Comparison of ENCODE assay signal across 8 cellular contexts in genomic region chr5:137660349-137660817, GRCh38.
DNase-seq lines count a peak whose midpoint lies in the region; ATAC-seq, FAIRE-seq and TF ChIP-seq lines count a peak whose summit lies in the region.

No MANE protein-coding gene starts in this region.

- H3K27me3 ChIP-seq in RWPE2 (ENCODE audit: insufficient read depth, poor library complexity, severe bottlenecking) (no peaks in the 10 kb centered on the region), pancreas (no peaks in the 10 kb centered on the region), transverse colon (no peaks in the 10 kb centered on the region)

- H3K36me3 ChIP-seq in RWPE2 (ENCODE audit: low read depth), result no peaks in the 10 kb centered on the region
- no peaks in the 10 kb centered on the region for H3K36me3 ChIP-seq in pancreas
- no peaks in the 10 kb centered on the region for H3K36me3 ChIP-seq in transverse colon

- H3K4me3 ChIP-seq in RWPE2 (ENCODE audit: severe bottlenecking) (no peak overlapping the region), pancreas (no peak overlapping the region), transverse colon (no peak overlapping the region)

- no peak for TF ChIP-seq POLR2A in transverse colon (IDR thresholded peaks at IDR 0.05)

- peak; percentile 89 for ATAC-seq in GM21825 (IDR thresholded peaks at IDR 0.05; ENCODE audit: unreplicated experiment)
- peak; percentile 94 for ATAC-seq in RWPE2 (ENCODE audit: low read depth)
- peak; percentile 87 to 97 (median 96) for ATAC-seq in pancreas

- peak; percentile 82 for TF ChIP-seq CTCF in LNCAP (IDR thresholded peaks at IDR 0.05)
- peak; percentile 94 for TF ChIP-seq CTCF in RWPE2 (IDR thresholded peaks at IDR 0.05; ENCODE audit: poor library complexity, severe bottlenecking)
- TF ChIP-seq CTCF in pancreas (IDR thresholded peaks at IDR 0.05), result peak; percentile 42 to 76 (median 58)
- TF ChIP-seq CTCF in transverse colon (IDR thresholded peaks at IDR 0.05), result peak; percentile 65 to 73 (median 67)

- H3K27ac ChIP-seq in RWPE2 (ENCODE audit: poor library complexity, severe bottlenecking), result no peak overlapping the region
- no peak overlapping the region for H3K27ac ChIP-seq in pancreas
- H3K27ac ChIP-seq in transverse colon, result no peak overlapping the region

- intact Hi-C loops in pancreas (cut with DNase I), result loop anchor here in 1 of 3 donors (5.0 kb wide), 1 partner anchor 82 kb away; no protein-coding TSS in a partner anchor
- intact Hi-C loops in transverse colon (cut with DNase I; ENCODE audit: low total_unique reads), result no loop called here

- DNase-seq in EL, result peak; percentile 75
- no peak for DNase-seq in RWPE2 (ENCODE audit: low spot score)
- DNase-seq in activated effector memory CD4-positive, alpha-beta T cell treated with Interleukin-2 at 50 U/mL for 16 hours, result peak; percentile 54
- peak; percentile 16 to 41 for DNase-seq in frontal cortex (ENCODE audit: low spot score in 2 of 2)
- peak; percentile 66 to 83 (median 67) for DNase-seq in pancreas
- DNase-seq in transverse colon, result peak; percentile 74

- WGBS in pancreas, 2 donors, result 3 to 7% methylated on average over 6 of the region's 6 CpGs
- WGBS in transverse colon (ENCODE audit: low coverage in 1 of 2), 2 donors, result 0 to 20% methylated on average over 1 to 4 of the region's 6 CpGs

- H3K4me1 ChIP-seq in RWPE2 (ENCODE audit: insufficient read depth, poor library complexity, severe bottlenecking) (no peaks in the 10 kb centered on the region), pancreas (peaks cover under 1 to 11% (median 5%) of the 10 kb centered on the region in 3 donors), transverse colon (no peaks in the 10 kb centered on the region)

- FAIRE-seq in frontal cortex (lab: Jason Lieb, UNC) (no peak), pancreas (lab: Jason Lieb, UNC) (no peak)

- H3K9me3 ChIP-seq in RWPE2 (ENCODE audit: severe bottlenecking) (no peaks in the 10 kb centered on the region), pancreas (no peaks in the 10 kb centered on the region), transverse colon (no peaks in the 10 kb centered on the region)

- TF ChIP-seq EP300 in transverse colon (IDR thresholded peaks at IDR 0.05; ENCODE audit: low read depth), result no peak

- in situ Hi-C loops in transverse colon (cut with MboI; ENCODE audit: low pct_ligation_motif_present in 1 of 4, low pct_unique_long_range_greater_than_20kb in 1 of 4, low sequenced_read_pairs in 3 of 4), result loop anchor here in 1 of 4 donors (10.0 kb wide), 1 partner anchor 84 kb away; no protein-coding TSS in a partner anchor
